21 cellular contexts compared by ENCODE assay signal in the genomic region with DNA sequence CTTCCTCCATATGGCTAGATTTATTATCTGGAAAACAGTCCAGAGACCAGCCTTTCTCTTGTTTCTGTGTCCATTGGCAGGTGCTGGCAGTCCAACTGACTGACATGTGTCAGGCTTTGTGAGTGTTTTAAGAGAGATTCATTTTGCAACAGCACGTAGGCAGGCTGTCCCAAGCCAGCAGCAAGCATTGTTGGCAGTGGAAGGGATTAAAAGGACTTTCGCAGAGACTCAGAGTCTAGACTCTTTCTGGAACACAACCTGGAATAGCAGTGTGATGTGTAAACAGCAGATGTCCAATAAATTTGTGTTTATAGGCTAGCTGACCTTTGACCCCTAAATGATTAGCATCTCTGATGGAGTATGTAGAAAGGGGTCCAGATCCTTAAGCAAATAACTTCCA.
DNase-seq lines count a peak whose midpoint lies in the region; ATAC-seq, FAIRE-seq and TF ChIP-seq lines count a peak whose summit lies in the region.
"Had no signal": no experiment of that assay in that cellular context is flagged by ENCODE, and none has a peak within 500 bp of the region (broad histone marks: within the 10 kb centered on the region; RNA-seq: fewer than 3 reads in every experiment).

No MANE protein-coding gene starts in this region.

- no peak overlapping the region for H3K9ac ChIP-seq in liver (ENCODE audit: low read depth in 1 of 2, low read length in 2 of 2)
- no peak overlapping the region for H3K9ac ChIP-seq in HepG2 (ENCODE audit: insufficient read depth, low read depth, low read length)
- H3K9ac ChIP-seq: KMS-11 had no signal

- H3K27me3 ChIP-seq in liver (ENCODE audit: control insufficient read depth in 4 of 4, insufficient read depth in 4 of 4, low read length in 3 of 4) (no peaks in the 10 kb centered on the region), HepG2 (ENCODE audit: control insufficient read depth in 1 of 2, insufficient read depth in 2 of 2, low read length in 2 of 2) (no peaks in the 10 kb centered on the region), right lobe of liver (no peaks in the 10 kb centered on the region), breast epithelium (no peaks in the 10 kb centered on the region)
- H3K27me3 ChIP-seq: BE2C had no signal

- no peak for FAIRE-seq in HepG2 (lab: Jason Lieb, UNC)
- FAIRE-seq: A549, GM12891 had no signal

- H3K4me3 ChIP-seq in liver (ENCODE audit: low read depth in 1 of 3, low read length in 3 of 3) (no peak overlapping the region), HepG2 (replicated peaks in 1 of 3; ENCODE audit: insufficient read depth in 1 of 3, low read depth in 2 of 3, low read length in 3 of 3) (no peak overlapping the region), right lobe of liver (no peak overlapping the region), breast epithelium (no peak overlapping the region)
- H3K4me3 ChIP-seq: A549 had no signal

- H3K36me3 ChIP-seq in liver (ENCODE audit: control insufficient read depth in 4 of 4, insufficient read depth in 3 of 4, low read depth in 1 of 4, low read length in 3 of 4) = peaks cover 0 to 5% (median 0%) of the 10 kb centered on the region in 4 donors
- H3K36me3 ChIP-seq in HepG2 (replicated peaks in 1 of 2; ENCODE audit: control insufficient read depth in 1 of 2, insufficient read depth in 2 of 2, low read length in 2 of 2) = no peaks in the 10 kb centered on the region
- H3K36me3 ChIP-seq in right lobe of liver = no peaks in the 10 kb centered on the region
- no peaks in the 10 kb centered on the region for H3K36me3 ChIP-seq in breast epithelium
- H3K36me3 ChIP-seq: BE2C had no signal

- POLR2A ChIA-PET in HepG2 (lab: Yijun Ruan, JAX) = no interaction called here

- in situ Hi-C loops in HepG2 (cut with HindIII; ENCODE audit: extremely low pct_ligation_motif_present, low pct_unique_long_range_greater_than_20kb) = no loop called here

- no peak overlapping the region for H2AFZ ChIP-seq in HepG2 (ENCODE audit: low read length)

- ATAC-seq in HepG2 = no peak
- ATAC-seq in right lobe of liver = peak; percentile 69 to 81 (median 77)
- ATAC-seq: A549, Right ventricle myocardium inferior had no signal

- CTCF ChIA-PET in HepG2 (lab: Yijun Ruan, JAX; ENCODE audit: low intra/inter-chr PET ratio, low total read pairs) = no interaction called here

- WGBS in liver = 40% methylated on average over 2 of the region's 2 CpGs
- 0% methylated on average over 2 of the region's 2 CpGs for WGBS in HepG2 (ENCODE audit: low lambda C conversion rate)
- WGBS in right lobe of liver (ENCODE audit: insufficient coverage, low coverage, low lambda C conversion rate, missing lambda C conversion rate) = 37% methylated on average over 2 of the region's 2 CpGs

- no TSS peak for BruUV-seq in HepG2 (replicated peaks; lab: Mats Ljungman, UMichigan)

- TF ChIP-seq EP300 in HepG2 (IDR thresholded peaks at IDR 0.05; ENCODE audit: low read depth in 2 of 2, low read length in 2 of 2) = no peak
- TF ChIP-seq EP300 in HepG2 (CRISPR knock-in tag; IDR thresholded peaks at IDR 0.05; ENCODE audit: borderline replicate concordance) = no peak

- TF ChIP-seq RAD21 in liver (IDR thresholded peaks at IDR 0.05) = no peak
- TF ChIP-seq RAD21 in HepG2 (CRISPR knock-in tag; IDR thresholded peaks at IDR 0.05) = no peak

- peak overlapping the region in 1 of 2 donors; percentile 8 for H3K27ac ChIP-seq in liver (ENCODE audit: low read depth in 1 of 2, low read length in 2 of 2)
- no peak overlapping the region for H3K27ac ChIP-seq in HepG2 (ENCODE audit: extremely low read length, insufficient read depth, low read length)
- peak overlapping the region; percentile 32; the same call in 1 of the 2 replicates for H3K27ac ChIP-seq in VCaP
- H3K27ac ChIP-seq in right lobe of liver = no peak overlapping the region
- no peak overlapping the region for H3K27ac ChIP-seq in breast epithelium
- H3K27ac ChIP-seq: HL-60, KMS-11 had no signal

- intact Hi-C loops in HepG2 (cut with micrococcal nuclease; ENCODE audit: unreplicated experiment) = no loop called here
- intact Hi-C loops in right lobe of liver (cut with DNase I) = no loop called here
- intact Hi-C loops in breast epithelium (cut with DNase I; ENCODE audit: low total_unique reads) = no loop called here

- H3K79me2 ChIP-seq in HepG2 (ENCODE audit: insufficient read depth, low read length) = no peaks in the 10 kb centered on the region

- H3K9me3 ChIP-seq in liver (ENCODE audit: control insufficient read depth in 4 of 4, low read length in 3 of 4) (no peaks in the 10 kb centered on the region), HepG2 (ENCODE audit: low read length) (no peaks in the 10 kb centered on the region), right lobe of liver (no peaks in the 10 kb centered on the region), breast epithelium (no peaks in the 10 kb centered on the region)
- H3K9me3 ChIP-seq: A549, BE2C had no signal

- DNase-seq in HepG2 (ENCODE audit: low spot score) (no peak), right lobe of liver (peak in 1 of 3 donors; percentile 51), LoVo (ENCODE audit: low spot score) (no peak), breast epithelium (ENCODE audit: low spot score in 2 of 2) (no peak), NCI-H146 (lab: John Stamatoyannopoulos, UW) (no peak)
- no peak for DNase-seq in stimulated activated CD4-positive, alpha-beta T cell treated with anti-CD3 and anti-CD28 coated beads, Interleukin-4, amount 100 ng/mL, for 4 hours
- DNase-seq: BE2C, DND-41, GOT3, HCEC 1CT, NCI-H187 treated with DMSO at 0.1 percent for 48 hours, NCI-H510A treated with DMSO at 0.1 percent for 48 hours, NCI-H774, OCI-M1 had no signal

- H3K4me2 ChIP-seq in HepG2 (ENCODE audit: low read depth, low read length) = no peak overlapping the region
- H3K4me2 ChIP-seq: A549, KMS-11 had no signal

- TF ChIP-seq CTCF in liver (IDR thresholded peaks at IDR 0.05; ENCODE audit: low read depth, low read length, missing input control) (no peak), HepG2 (CRISPR knock-in tag; IDR thresholded peaks at IDR 0.05) (no peak), VCaP (conservative IDR thresholded peaks at IDR 0.05) (no peak), right lobe of liver (IDR thresholded peaks at IDR 0.05) (no peak), breast epithelium (IDR thresholded peaks at IDR 0.05) (no peak)

- H3K4me1 ChIP-seq in liver (ENCODE audit: control insufficient read depth in 4 of 4, insufficient read depth in 4 of 4, low read length in 3 of 4) = peaks cover 0 to 9% (median 2%) of the 10 kb centered on the region in 4 donors
- no peaks in the 10 kb centered on the region for H3K4me1 ChIP-seq in HepG2 (ENCODE audit: insufficient read depth, low read length)
- H3K4me1 ChIP-seq in right lobe of liver = peaks cover 0 to 14% (median 3%) of the 10 kb centered on the region in 4 donors
- no peaks in the 10 kb centered on the region for H3K4me1 ChIP-seq in breast epithelium
- H3K4me1 ChIP-seq: A549, BE2C had no signal

- no peaks in the 10 kb centered on the region for H4K20me1 ChIP-seq in HepG2 (ENCODE audit: insufficient read depth, low read length)

- TF ChIP-seq POLR2A in HepG2 (IDR thresholded peaks at IDR 0.05; ENCODE audit: insufficient read depth in 1 of 2, low read depth in 2 of 2, low read length in 2 of 2) (no peak), right lobe of liver (IDR thresholded peaks at IDR 0.05) (no peak), breast epithelium (IDR thresholded peaks at IDR 0.05) (no peak)

TF ChIP-seq in liver, 16 proteins besides CTCF, POLR2A, EP300 and RAD21 (continues in another document):
- TF ChIP-seq JUND (IDR thresholded peaks at IDR 0.05) (peak in 1 of 2 donors; percentile 5), YY1 (IDR thresholded peaks at IDR 0.05) (peak; percentile 17), HNF4A (conservative IDR thresholded peaks at IDR 0.05) (peak; percentile 54 to 57), GABPA (IDR thresholded peaks at IDR 0.05 in 1 of 2, conservative IDR thresholded peaks at IDR 0.05 in 1 of 2) (no peak)
- TF ChIP-seq, protein P1, sequence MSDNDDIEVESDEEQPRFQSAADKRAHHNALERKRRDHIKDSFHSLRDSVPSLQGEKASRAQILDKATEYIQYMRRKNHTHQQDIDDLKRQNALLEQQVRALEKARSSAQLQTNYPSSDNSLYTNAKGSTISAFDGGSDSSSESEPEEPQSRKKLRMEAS (IDR thresholded peaks at IDR 0.05) = peak; percentile 29

TF ChIP-seq in HepG2, 621 proteins besides CTCF, POLR2A, EP300 and RAD21:
- TF ChIP-seq ZNF891 (CRISPR knock-in tag; IDR thresholded peaks at IDR 0.05) (no peak), GATAD2A (CRISPR knock-in tag; IDR thresholded peaks at IDR 0.05) (no peak), PHF8 (CRISPR knock-in tag; IDR thresholded peaks at IDR 0.05) (no peak), SAFB2 (CRISPR knock-in tag; IDR thresholded peaks at IDR 0.05; ENCODE audit: borderline replicate concordance, low read depth) (no peak), ZNF101 (CRISPR knock-in tag; IDR thresholded peaks at IDR 0.05; ENCODE audit: borderline replicate concordance, low read depth) (no peak), ISX (CRISPR knock-in tag; conservative IDR thresholded peaks at IDR 0.05) (no peak)
